Comparison of ENCODE assay signal across 8 cellular contexts in genomic region chr6:131627724-131628682, GRCh38. TPM values are rescaled to one million over a fixed set of nuclear protein-coding genes. Genes with fewer than 3 reads are reported as not detected.
DNase-seq lines count a peak whose midpoint lies in the region; ATAC-seq and TF ChIP-seq lines count a peak whose summit lies in the region.

MED23 (minus strand) TSS chr6:131628242; CDS start chr6:131628049, 193 bp downstream.

- peak; percentile 81 for ATAC-seq in activated T-helper 17 cell treated with anti-CD3 and anti-CD28 coated beads, Interleukin-2, amount 50 U/mL, for 72 hours (replicated peaks)
- peak; percentile 93 to 95 for ATAC-seq in naive thymus-derived CD8-positive, alpha-beta T cell

- no peaks in the 10 kb centered on the region for H3K9me3 ChIP-seq in fibroblast of lung (ENCODE audit: control insufficient read depth, insufficient read depth, low read depth, low read length)

- peaks cover 9% of the 10 kb centered on the region for H3K4me1 Mint-ChIP-seq in activated T-helper 17 cell treated with anti-CD3 and anti-CD28 coated beads, Interleukin-2, amount 50 U/mL, for 72 hours
- peaks cover 5 to 46% (median 39%) of the 10 kb centered on the region in 4 donors for H3K4me1 Mint-ChIP-seq in naive thymus-derived CD8-positive, alpha-beta T cell

- peaks cover 4% of the 10 kb centered on the region for H3K36me3 ChIP-seq in fibroblast of lung (ENCODE audit: control insufficient read depth, insufficient read depth, low read length)

- peak; percentile 99 for DNase-seq in ELF-1 (ENCODE audit: low read depth, low spot score)
- DNase-seq in GOT3 (lab: John Stamatoyannopoulos, UW), result peak; percentile 91
- DNase-seq in RPMI8226, result peak; percentile 90
- DNase-seq in fibroblast of lung (ENCODE audit: low read depth in 2 of 2), result peak; percentile 94
- DNase-seq in naive thymus-derived CD8-positive, alpha-beta T cell, result peak; percentile 89 to 99 (median 94)
- peak; percentile 81 to 97 (median 92) for DNase-seq in stimulated activated naive CD4-positive, alpha-beta T cell (lab: John Stamatoyannopoulos, UW)

- no peaks in the 10 kb centered on the region for H3K27me3 ChIP-seq in fibroblast of lung (ENCODE audit: control insufficient read depth, insufficient read depth, low read length)

- POLR2A ChIA-PET in naive thymus-derived CD8-positive, alpha-beta T cell (lab: Charles Lee), result interaction anchor here (0.6 to 1.9 kb wide), 9 partner anchors 8 to 1185 kb away, joined by 3 to 6 read pairs (median 3); no protein-coding TSS in a partner anchor

- H3K27ac Mint-ChIP-seq in activated T-helper 17 cell treated with anti-CD3 and anti-CD28 coated beads, Interleukin-2, amount 50 U/mL, for 72 hours, result peak within 1 kb of the TSS; percentile 97
- peak within 1 kb of the TSS; percentile 89 to 97 (median 96) for H3K27ac Mint-ChIP-seq in naive thymus-derived CD8-positive, alpha-beta T cell

- peak within 1 kb of the TSS; percentile 47 to 95 (median 86) for H3K4me3 ChIP-seq in fibroblast of lung (replicated peaks in 1 of 4; ENCODE audit: control extremely low read depth in 1 of 4, insufficient read depth in 1 of 4, low read depth in 3 of 4, low read length in 4 of 4)

- H3K27ac ChIP-seq in fibroblast of lung (ENCODE audit: insufficient read depth, low read length), result peak within 1 kb of the TSS; percentile 51

- peak within 1 kb of the TSS; percentile 95 for H3K4me2 ChIP-seq in fibroblast of lung (ENCODE audit: extremely low read depth, insufficient read depth, low read length)

- H3K4me3 Mint-ChIP-seq in activated T-helper 17 cell treated with anti-CD3 and anti-CD28 coated beads, Interleukin-2, amount 50 U/mL, for 72 hours, result peak within 1 kb of the TSS; percentile 97
- H3K4me3 Mint-ChIP-seq in naive thymus-derived CD8-positive, alpha-beta T cell, result peak within 1 kb of the TSS; percentile 95 to 99 (median 98)

- H3K9me3 Mint-ChIP-seq in activated T-helper 17 cell treated with anti-CD3 and anti-CD28 coated beads, Interleukin-2, amount 50 U/mL, for 72 hours, result no peaks in the 10 kb centered on the region
- H3K9me3 Mint-ChIP-seq in naive thymus-derived CD8-positive, alpha-beta T cell, result no peaks in the 10 kb centered on the region

- H3K4me1 ChIP-seq in fibroblast of lung (ENCODE audit: control insufficient read depth, extremely low read depth, insufficient read depth, low read length), result no peaks in the 10 kb centered on the region

- H2AFZ ChIP-seq in fibroblast of lung (ENCODE audit: low read length), result peak within 1 kb of the TSS; percentile 94

- peaks cover 41% of the 10 kb centered on the region for H3K36me3 Mint-ChIP-seq in activated T-helper 17 cell treated with anti-CD3 and anti-CD28 coated beads, Interleukin-2, amount 50 U/mL, for 72 hours (ENCODE audit: low read depth)
- H3K36me3 Mint-ChIP-seq in naive thymus-derived CD8-positive, alpha-beta T cell, result peaks cover 0 to 29% (median 0%) of the 10 kb centered on the region in 3 donors

- TF ChIP-seq CTCF in LNCAP (IDR thresholded peaks at IDR 0.05) (peak; percentile 99), fibroblast of lung (conservative IDR thresholded peaks at IDR 0.05 in 1 of 2, IDR thresholded peaks at IDR 0.05 in 1 of 2; ENCODE audit: low read depth in 1 of 2, low read length in 2 of 2) (peak; percentile 98)

- H3K79me2 ChIP-seq in fibroblast of lung (ENCODE audit: control insufficient read depth, insufficient read depth, low read length), result peaks cover 12% of the 10 kb centered on the region

- H4K20me1 ChIP-seq in fibroblast of lung (ENCODE audit: control insufficient read depth, extremely low read depth, insufficient read depth, low read length), result no peaks in the 10 kb centered on the region

- peak within 1 kb of the TSS; percentile 43 for H3K9ac ChIP-seq in fibroblast of lung (ENCODE audit: insufficient read depth, low read length)

- H3K27me3 Mint-ChIP-seq in activated T-helper 17 cell treated with anti-CD3 and anti-CD28 coated beads, Interleukin-2, amount 50 U/mL, for 72 hours, result no peaks in the 10 kb centered on the region
- H3K27me3 Mint-ChIP-seq in naive thymus-derived CD8-positive, alpha-beta T cell, result no peaks in the 10 kb centered on the region

RNA-seq across cellular contexts. Expression of gene MED23, which starts in this region (rescaled TPM):
- total RNA-seq in activated T-helper 17 cell treated with anti-CD3 and anti-CD28 coated beads, Interleukin-2, amount 50 U/mL, for 72 hours, result 10 to 100 TPM; 24.1 to 24.2 TPM
- total RNA-seq in fibroblast of lung, result 24.7 and 27.4 TPM in 2 replicates
- polyA plus RNA-seq in fibroblast of lung, result 21.7 and 25.1 TPM in 2 replicates
- polyA plus RNA-seq in fibroblast of lung (2012), result 11.1 and 12.7 TPM in 2 replicates
- 9.1 and 16.6 TPM in 2 replicates for polyA minus RNA-seq in fibroblast of lung (ENCODE audit: low replicate concordance)
- 10 to 100 TPM; 53.0 to 56.2 TPM for total RNA-seq in naive thymus-derived CD8-positive, alpha-beta T cell
- 10 to 100 TPM in 2 of 3 donors, 1 to 10 TPM in 1; 8.6 to 13.4 (median 10.4) TPM for polyA plus RNA-seq in naive thymus-derived CD8-positive, alpha-beta T cell

Comparison
In these comparisons a context has a peak if more than half of its experiments do, and no peak if none do; other contexts are left out.
1. Peak in every context shown above with its lines: DNase-seq, ATAC-seq, H3K4me3 ChIP-seq and H3K27ac ChIP-seq.